Comparison of ENCODE assay signal across 9 cellular contexts in the genomic region with DNA sequence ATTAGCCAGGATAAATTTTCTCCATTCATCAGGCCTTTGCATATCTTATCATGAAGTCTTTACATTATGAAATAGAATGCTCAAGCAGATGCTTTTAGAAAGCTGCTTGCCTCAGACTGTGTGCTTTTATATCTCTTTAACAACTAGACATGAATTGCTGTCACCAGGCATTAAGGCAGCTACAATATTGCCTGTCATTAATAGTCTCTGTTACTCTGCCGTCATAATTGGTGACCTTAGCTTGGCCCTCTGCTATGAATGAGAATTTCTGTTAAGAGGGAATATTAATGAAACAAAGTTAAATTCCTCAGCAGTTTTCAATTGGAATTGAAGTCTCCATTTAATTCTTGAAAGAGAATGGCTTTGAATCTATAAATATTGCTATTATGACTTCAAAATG.
"Had no signal": no experiment of that assay in that cellular context is flagged by ENCODE, and none has a peak within 500 bp of the region (broad histone marks: within the 10 kb centered on the region; RNA-seq: fewer than 3 reads in every experiment).

No MANE protein-coding gene starts in this region.

- H3K4me2 ChIP-seq: GM23338 had no signal

- H3K27ac ChIP-seq: GM23248 had no signal

- DNase-seq: GM23248, GOT3, H7, H9, HCEC 1CT, HFFc6 had no signal

- H3K4me3 ChIP-seq: GM23248, GM23338, HAP-1 had no signal

- H3K9me3 ChIP-seq: HAP-1 had no signal

- H3K4me1 ChIP-seq: HAP-1 had no signal

- H3K9ac ChIP-seq: GM23248 had no signal

- ATAC-seq: GM23338, HCT116 had no signal

- H2AFZ ChIP-seq: GM23248, GM23338 had no signal

- H3K36me3 ChIP-seq: HAP-1 had no signal
